Comparison of ENCODE assay signal across 34 cellular contexts in the genomic region with DNA sequence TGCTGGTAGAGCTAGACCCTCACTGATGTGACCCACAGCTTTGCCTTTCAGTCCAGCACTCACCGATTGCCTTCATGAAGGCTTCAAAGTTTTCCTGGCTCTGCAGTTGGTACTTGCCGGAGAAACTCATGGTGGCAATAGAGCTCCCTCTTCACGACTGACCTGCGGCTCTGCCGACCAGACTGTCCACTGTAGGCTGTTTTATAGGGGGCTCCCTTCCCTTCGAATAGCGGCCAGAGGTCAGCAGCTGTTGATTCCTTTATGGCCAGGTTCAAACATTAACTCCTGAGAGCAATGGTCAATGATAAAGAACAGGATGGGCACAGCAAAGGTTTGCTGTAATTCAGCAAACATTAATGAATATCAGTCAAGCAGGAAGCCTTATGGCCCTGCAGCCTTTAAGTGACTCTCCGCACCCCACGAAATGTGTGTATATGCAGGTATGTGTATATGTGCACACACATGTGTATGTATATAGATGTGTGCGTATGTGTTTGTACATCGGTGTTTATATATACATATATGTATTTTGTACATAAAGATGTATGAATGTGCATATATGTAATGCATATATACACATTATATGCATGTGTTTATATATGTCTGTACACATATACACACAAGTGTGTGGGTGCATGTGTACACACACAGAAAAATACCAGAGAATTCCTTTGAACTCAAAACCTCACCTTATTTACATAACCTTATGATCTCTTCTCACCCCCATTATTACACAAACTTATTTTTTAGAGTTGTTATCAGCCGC. TPM values are rescaled to one million over a fixed set of nuclear protein-coding genes. Genes with fewer than 3 reads are reported as not detected.
A peak's percentile ranks its signal among the peaks of the same experiment; 100 is the strongest.
DNase-seq lines count a peak whose midpoint lies in the region; ATAC-seq, FAIRE-seq and TF ChIP-seq lines count a peak whose summit lies in the region.
"Had no signal": no experiment of that assay in that cellular context is flagged by ENCODE, and none has a peak within 500 bp of the region (broad histone marks: within the 10 kb centered on the region; RNA-seq: fewer than 3 reads in every experiment).

TSS of gene FABP1 (minus strand) at position 175 of the 766 bp plus-strand sequence. CDS start at position 130, 45 bp downstream.

- peaks cover 12% of the 10 kb centered on the region for H3K36me3 Mint-ChIP-seq in Caco-2 (ENCODE audit: insufficient read depth, unreplicated experiment)
- H3K36me3 Mint-ChIP-seq in progenitor cell of endocrine pancreas (ENCODE audit: insufficient read depth) = no peaks in the 10 kb centered on the region
- H3K36me3 Mint-ChIP-seq: CD14-positive monocyte had no signal

- H3K4me1 ChIP-seq in Caco-2 = peaks cover 62% of the 10 kb centered on the region
- H3K4me1 ChIP-seq in duodenal mucosa (ENCODE audit: control insufficient read depth in 1 of 2, insufficient read depth in 2 of 2, low read length in 2 of 2) = peaks cover 39 to 49% of the 10 kb centered on the region in 2 donors
- H3K4me1 ChIP-seq in HepG2 (ENCODE audit: insufficient read depth, low read length) = peaks cover 90% of the 10 kb centered on the region
- no peaks in the 10 kb centered on the region for H3K4me1 ChIP-seq in tibial nerve
- H3K4me1 ChIP-seq: BE2C, HAP-1 had no signal

- H3K4me3 Mint-ChIP-seq in Caco-2 (ENCODE audit: unreplicated experiment) (peak within 1 kb of the TSS; percentile 58), progenitor cell of endocrine pancreas (ENCODE audit: low read depth) (peak within 1 kb of the TSS; percentile 19)
- H3K4me3 Mint-ChIP-seq: CD14-positive monocyte; CD8-positive, alpha-beta memory T cell; HFFc6 had no signal

- H3K27ac Mint-ChIP-seq in Caco-2 (ENCODE audit: unreplicated experiment) (peak within 1 kb of the TSS; percentile 69), progenitor cell of endocrine pancreas (peak within 1 kb of the TSS; percentile 65)
- H3K27ac Mint-ChIP-seq: CD14-positive monocyte, HFFc6 had no signal

- H3K9ac ChIP-seq in duodenal mucosa (ENCODE audit: low read depth in 1 of 2, low read length in 2 of 2) (peak within 1 kb of the TSS; percentile 80 to 86), HepG2 (ENCODE audit: insufficient read depth, low read depth, low read length) (peak within 1 kb of the TSS; percentile 90)
- H3K9ac ChIP-seq: SK-N-SH had no signal

- FAIRE-seq in HepG2 (lab: Jason Lieb, UNC) = peak; percentile 88
- FAIRE-seq: GM12891, RCC 7860 had no signal

- H3K4me3 ChIP-seq in Caco-2 (ENCODE audit: low read depth, low read length) = peak within 1 kb of the TSS; percentile 40
- H3K4me3 ChIP-seq in duodenal mucosa (ENCODE audit: low read depth in 1 of 2, low read length in 2 of 2) = peak within 1 kb of the TSS; percentile 78 to 85
- H3K4me3 ChIP-seq in HepG2 (replicated peaks in 1 of 3; ENCODE audit: insufficient read depth in 1 of 3, low read depth in 2 of 3, low read length in 3 of 3) = peak within 1 kb of the TSS; percentile 63 to 83 (median 69)
- H3K4me3 ChIP-seq in dorsolateral prefrontal cortex = no peak within 1 kb of the TSS
- no peak within 1 kb of the TSS for H3K4me3 ChIP-seq in tibial nerve
- H3K4me3 ChIP-seq: HAP-1 had no signal

- peaks cover 9% of the 10 kb centered on the region for H3K36me3 ChIP-seq in Caco-2 (ENCODE audit: control insufficient read depth, insufficient read depth, low read length)
- H3K36me3 ChIP-seq in duodenal mucosa (ENCODE audit: control insufficient read depth in 1 of 2, insufficient read depth in 2 of 2, low read length in 2 of 2) = peaks cover 17 to 19% of the 10 kb centered on the region in 2 donors
- H3K36me3 ChIP-seq in HepG2 (replicated peaks in 1 of 2; ENCODE audit: control insufficient read depth in 1 of 2, insufficient read depth in 2 of 2, low read length in 2 of 2) = peaks cover 11 to 14% of the 10 kb centered on the region in 2 experiments; a peak in 4 of 5 replicates
- no peaks in the 10 kb centered on the region for H3K36me3 ChIP-seq in tibial nerve
- H3K36me3 ChIP-seq: BE2C, HAP-1 had no signal

- BruUV-seq in Caco-2 (replicated peaks; lab: Mats Ljungman, UMichigan) (no TSS peak), HepG2 (replicated peaks; lab: Mats Ljungman, UMichigan) (no TSS peak)

- ATAC-seq in HepG2 = peak; percentile 77

- H3K27me3 ChIP-seq in Caco-2 (replicated peaks; ENCODE audit: control insufficient read depth, insufficient read depth, low read length) (no peaks in the 10 kb centered on the region), duodenal mucosa (ENCODE audit: control insufficient read depth in 1 of 2, insufficient read depth in 2 of 2, low read length in 2 of 2) (no peaks in the 10 kb centered on the region), HepG2 (ENCODE audit: control insufficient read depth in 1 of 2, insufficient read depth in 2 of 2, low read length in 2 of 2) (no peaks in the 10 kb centered on the region; a peak in 1 of 5 replicates), dorsolateral prefrontal cortex (no peaks in the 10 kb centered on the region), tibial nerve (no peaks in the 10 kb centered on the region)
- H3K27me3 ChIP-seq: BE2C had no signal

- H4K20me1 ChIP-seq in HepG2 (ENCODE audit: insufficient read depth, low read length) = peaks cover 40% of the 10 kb centered on the region

- in situ Hi-C loops in HepG2 (cut with HindIII; ENCODE audit: extremely low pct_ligation_motif_present, low pct_unique_long_range_greater_than_20kb) = no loop called here

- DNase-seq in Caco-2 = peak; percentile 72 to 84
- peak; percentile 91 for DNase-seq in HepG2 (ENCODE audit: low spot score)
- DNase-seq in progenitor cell of endocrine pancreas (ENCODE audit: low spot score, unreplicated experiment) = no peak
- DNase-seq in 8988T = no peak
- DNase-seq in dorsolateral prefrontal cortex = no peak
- DNase-seq in occipital lobe (lab: John Stamatoyannopoulos, UW) = no peak
- no peak for DNase-seq in tibial nerve (ENCODE audit: low spot score in 2 of 2)
- DNase-seq: ACHN; BE2C; Calu3; CD8-positive, alpha-beta memory T cell; DMS79 treated with DMSO at 0.1 percent for 48 hours; GF-D8; GOT3; HFFc6; KBM-7; NCI-H1105 treated with DMSO at 0.1 percent for 48 hours; NCI-H1694; NCI-H2081; NCI-H2171; NCI-H226; NCI-H510A; NCI-H69; SK-N-SH had no signal

- TF ChIP-seq POLR2A in HepG2 (IDR thresholded peaks at IDR 0.05; ENCODE audit: insufficient read depth in 1 of 2, low read depth in 2 of 2, low read length in 2 of 2) (peak; percentile 99 to 100), tibial nerve (IDR thresholded peaks at IDR 0.05) (no peak)

- H3K27me3 Mint-ChIP-seq in Caco-2 (ENCODE audit: insufficient read depth, unreplicated experiment) (no peaks in the 10 kb centered on the region), progenitor cell of endocrine pancreas (peaks cover 5% of the 10 kb centered on the region)

- peak; percentile 77 for TF ChIP-seq RAD21 in HepG2 (CRISPR knock-in tag; IDR thresholded peaks at IDR 0.05)

- peaks cover 58% of the 10 kb centered on the region for H3K4me1 Mint-ChIP-seq in Caco-2 (ENCODE audit: low read depth, unreplicated experiment)
- H3K4me1 Mint-ChIP-seq in progenitor cell of endocrine pancreas (ENCODE audit: low read depth) = peaks cover 38% of the 10 kb centered on the region
- H3K4me1 Mint-ChIP-seq: CD14-positive monocyte; CD8-positive, alpha-beta memory T cell had no signal

- H3K9me3 Mint-ChIP-seq in Caco-2 (ENCODE audit: unreplicated experiment) (no peaks in the 10 kb centered on the region), progenitor cell of endocrine pancreas (ENCODE audit: low read depth) (no peaks in the 10 kb centered on the region)
- H3K9me3 Mint-ChIP-seq: CD14-positive monocyte; CD8-positive, alpha-beta memory T cell; HFFc6 had no signal

- intact Hi-C loops in Caco-2 (cut with micrococcal nuclease; ENCODE audit: unreplicated experiment) (loop anchor here (1.0 kb wide), 2 partner anchors 11 to 32 kb away; no protein-coding TSS in a partner anchor), HepG2 (cut with micrococcal nuclease; ENCODE audit: unreplicated experiment) (loop anchor here (1.0 to 5.0 kb wide), 4 partner anchors 11 to 111 kb away; partner anchors contain the start of gene RNU2-63P), dorsolateral prefrontal cortex (cut with DNase I) (no loop called here)

- 3% methylated on average over 11 of the region's 12 CpGs for WGBS in HepG2 (ENCODE audit: low lambda C conversion rate)
- 54 to 61% methylated on average over 11 to 12 of the region's 12 CpGs for WGBS in tibial nerve, 2 donors

- peak within 1 kb of the TSS; percentile 90 for H3K4me2 ChIP-seq in HepG2 (ENCODE audit: low read depth, low read length)
- H3K4me2 ChIP-seq: SK-N-SH had no signal

- CTCF ChIA-PET in Caco-2 (lab: Charles Lee) = interaction anchor here (0.9 to 1.4 kb wide), 3 partner anchors 11 to 68 kb away, joined by 3 to 13 read pairs (median 3); no protein-coding TSS in a partner anchor
- CTCF ChIA-PET in HepG2 (lab: Yijun Ruan, JAX; ENCODE audit: low intra/inter-chr PET ratio, low total read pairs) = no interaction called here

- H3K9me3 ChIP-seq in Caco-2 = no peaks in the 10 kb centered on the region
- no peaks in the 10 kb centered on the region for H3K9me3 ChIP-seq in duodenal mucosa (ENCODE audit: control insufficient read depth in 1 of 2, low read length in 2 of 2)
- H3K9me3 ChIP-seq in HepG2 (ENCODE audit: low read length) = no peaks in the 10 kb centered on the region
- no peaks in the 10 kb centered on the region for H3K9me3 ChIP-seq in tibial nerve
- H3K9me3 ChIP-seq: BE2C, HAP-1, SK-N-SH had no signal

- peaks cover 28% of the 10 kb centered on the region for H3K79me2 ChIP-seq in HepG2 (ENCODE audit: insufficient read depth, low read length)

- H3K27ac ChIP-seq in duodenal mucosa (ENCODE audit: low read depth, low read length) = peak within 1 kb of the TSS; percentile 78
- peak within 1 kb of the TSS; percentile 83 for H3K27ac ChIP-seq in HepG2 (ENCODE audit: extremely low read length, insufficient read depth, low read length)
- no peak within 1 kb of the TSS for H3K27ac ChIP-seq in dorsolateral prefrontal cortex
- H3K27ac ChIP-seq in tibial nerve = peak within 1 kb of the TSS in 1 of 4 donors; percentile 34
- H3K27ac ChIP-seq: 22Rv1 had no signal

- POLR2A ChIA-PET in Caco-2 (lab: Charles Lee) (interaction anchor here (0.8 kb wide), 1 partner anchor 11 kb away, joined by 3 read pairs; no protein-coding TSS in a partner anchor), HepG2 (lab: Yijun Ruan, JAX) (interaction anchor here (0.8 to 4.4 kb wide), 15 partner anchors 10 to 111 kb away, joined by 3 to 122 read pairs (median 7); partner anchors contain the start of genes KRCC1 and RNU2-63P)

- TF ChIP-seq EP300 in HepG2 (IDR thresholded peaks at IDR 0.05; ENCODE audit: low read depth in 2 of 2, low read length in 2 of 2) (peak; percentile 26 to 94), HepG2 (CRISPR knock-in tag; IDR thresholded peaks at IDR 0.05; ENCODE audit: borderline replicate concordance) (peak; percentile 67; the same call in 1 of the 2 replicates), tibial nerve (IDR thresholded peaks at IDR 0.05) (no peak)

- TF ChIP-seq CTCF in Caco-2 (IDR thresholded peaks at IDR 0.05; ENCODE audit: insufficient read depth in 1 of 2, low read depth in 1 of 2, low read length in 1 of 2, severe bottlenecking in 1 of 2, unreplicated experiment in 1 of 2) = no peak
- peak; percentile 70 for TF ChIP-seq CTCF in HepG2 (CRISPR knock-in tag; IDR thresholded peaks at IDR 0.05)
- TF ChIP-seq CTCF in progenitor cell of endocrine pancreas (IDR thresholded peaks at IDR 0.05; ENCODE audit: unreplicated experiment) = no peak
- no peak for TF ChIP-seq CTCF in dorsolateral prefrontal cortex (IDR thresholded peaks at IDR 0.05 in 54 of 56, conservative IDR thresholded peaks at IDR 0.05 in 2 of 56; ENCODE audit: low read depth in 1 of 56, partially characterized antibody in 56 of 56)
- TF ChIP-seq CTCF in tibial nerve (IDR thresholded peaks at IDR 0.05) = no peak

- no peak within 1 kb of the TSS for H2AFZ ChIP-seq in HepG2 (ENCODE audit: low read length)

RNA-seq across cellular contexts. Expression of gene FABP1, which starts in this region (rescaled TPM):
- total RNA-seq in Caco-2 (2022) (41.0 and 44.5 TPM in 2 replicates), HepG2 (2016; rRNA removed; fragmentation: Illumina TruSeq; extraction: Trizol) (644 and 930 TPM in 2 replicates), progenitor cell of endocrine pancreas (4.5 and 6.6 TPM in 2 replicates), dorsolateral prefrontal cortex (1 to 10 TPM in 25 of 120 experiments, under 1 TPM in 12, not detected in 83; 0.19 to 2.3 (median 1.2) TPM), occipital lobe (not detected), tibial nerve (not detected)
- total RNA-seq in HepG2 (2016; cell fraction: cytosol; rRNA removed; fragmentation: Illumina TruSeq; extraction: Trizol; ENCODE audit: low read depth) = 281 and 361 TPM in 2 replicates
- 658 and 997 TPM in 2 replicates for total RNA-seq in HepG2 (2016; cell fraction: insoluble cytoplasmic fraction; rRNA removed; fragmentation: Illumina TruSeq; extraction: Trizol)
- 241 and 301 TPM in 2 replicates for total RNA-seq in HepG2 (2016; cell fraction: membrane; rRNA removed; fragmentation: Illumina TruSeq; extraction: Trizol)
- total RNA-seq in HepG2 (2016; cell fraction: nucleus; rRNA removed; fragmentation: Illumina TruSeq; extraction: Trizol) = 195 and 218 TPM in 2 replicates
- polyA plus RNA-seq in HepG2 (2011; rRNA removed) = 1,478 and 1,608 TPM in 2 replicates
- 1,357 and 2,069 TPM in 2 replicates for polyA plus RNA-seq in HepG2 (2011; cell fraction: cytosol; rRNA removed)
- polyA plus RNA-seq in HepG2 (2011; cell fraction: nucleus; rRNA removed) = 273 and 414 TPM in 2 replicates
- polyA plus RNA-seq in HepG2 (2012) = 2,038 and 4,995 TPM in 2 replicates
- polyA plus RNA-seq in HepG2 (2016; cell fraction: cytosol; fragmentation: Illumina TruSeq; extraction: Trizol; ENCODE audit: low read depth) = 515 and 788 TPM in 2 replicates
- polyA plus RNA-seq in HepG2 (2016; cell fraction: insoluble cytoplasmic fraction; fragmentation: Illumina TruSeq; extraction: Trizol; ENCODE audit: low read depth) = 1,913 and 2,232 TPM in 2 replicates
- polyA plus RNA-seq in HepG2 (2016; cell fraction: membrane; fragmentation: Illumina TruSeq; extraction: Trizol; ENCODE audit: low read depth) = 370 and 531 TPM in 2 replicates
- 669 and 685 TPM in 2 replicates for polyA plus RNA-seq in HepG2 (2016; cell fraction: nucleus; fragmentation: Illumina TruSeq; extraction: Trizol; ENCODE audit: insufficient read depth, low read depth)
- polyA minus RNA-seq in HepG2 (2011; rRNA and poly(A)+ RNA removed; ENCODE audit: low replicate concordance) = 148 TPM in 1 of 2 replicates, not detected in the other
- polyA minus RNA-seq in HepG2 (2011; cell fraction: cytosol; rRNA and poly(A)+ RNA removed) = 423 and 495 TPM in 2 replicates
- polyA minus RNA-seq in HepG2 (2011; cell fraction: nucleus; rRNA and poly(A)+ RNA removed) = 182 and 351 TPM in 2 replicates
- total RNA-seq: Calu3; CD8-positive, alpha-beta memory T cell; HFFc6; HT-29; LHCN-M2; MCF 10A; OCI-LY7 had no signal
- polyA plus RNA-seq: CD14-positive monocyte; CD8-positive, alpha-beta memory T cell; SK-N-SH had no signal

Comparison
In these comparisons a context has a peak if more than half of its experiments do, and no peak if none do; other contexts are left out.
1. DNase-seq: peak in Caco-2 (2 of 2) and HepG2 (single experiment); none in progenitor cell of endocrine pancreas (single experiment), 8988T (single experiment), dorsolateral prefrontal cortex (0 of 10), occipital lobe (single experiment) and tibial nerve (0 of 2).
2. H3K4me3 ChIP-seq: peak in Caco-2 (single experiment), duodenal mucosa (2 of 2) and HepG2 (3 of 3); none in dorsolateral prefrontal cortex (0 of 59) and tibial nerve (0 of 4).
3. H3K27ac ChIP-seq: peak in duodenal mucosa (single experiment) and HepG2 (single experiment); none in dorsolateral prefrontal cortex (0 of 59).
4. POLR2A ChIP-seq: peak in HepG2 (2 of 2); none in tibial nerve (0 of 2).
5. intact Hi-C loops: an anchor here in Caco-2 (1.0 kb wide) and HepG2 (1.0 to 5.0 kb wide); none called in dorsolateral prefrontal cortex.